ENCODE assay signal across 8 cellular contexts in the genomic region with DNA sequence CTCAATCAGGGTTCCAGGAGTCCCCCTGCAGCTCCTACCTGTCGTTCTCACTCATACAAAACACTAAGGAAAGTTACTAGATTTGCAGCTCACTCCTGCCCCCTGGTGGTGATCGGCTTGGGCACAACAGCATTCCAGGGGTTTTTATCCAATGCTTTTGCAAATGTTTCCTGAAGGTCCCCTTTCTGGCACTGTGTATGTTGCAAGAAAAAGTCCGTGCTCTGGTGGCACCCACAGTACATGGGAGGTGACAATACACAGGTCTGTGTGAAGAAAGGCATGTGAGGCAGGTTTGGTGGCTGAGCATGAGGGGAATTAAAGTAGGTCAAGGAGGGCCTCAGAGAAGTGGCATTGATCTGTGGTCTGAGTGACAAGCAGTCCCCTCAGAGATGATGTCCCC. TPM values are rescaled to one million over a fixed set of nuclear protein-coding genes. Genes with fewer than 3 reads are reported as not detected.
DNase-seq lines count a peak whose midpoint lies in the region; ATAC-seq and TF ChIP-seq lines count a peak whose summit lies in the region.

No MANE protein-coding gene starts in this region.

- CTCF ChIA-PET in GM10248 (lab: Yijun Ruan, JAX), result interaction anchor here (0.7 to 12.2 kb wide), 51 partner anchors 10 to 485 kb away, joined by 3 to 484 read pairs (median 5); partner anchors contain the start of genes CDC37, DNMT1, ICAM1 and ICAM4
- CTCF ChIA-PET in T-cell (lab: Charles Lee), result interaction anchor here (0.6 to 3.6 kb wide), 16 partner anchors 8 to 458 kb away, joined by 3 to 75 read pairs (median 4); partner anchors contain the start of genes ICAM1 (in 2 of the 2) and TYK2 (in 1 of the 2)

- intact Hi-C loops in left cardiac atrium (cut with DNase I), result loop anchor here (1.0 to 5.0 kb wide), 3 partner anchors 120 to 457 kb away; no protein-coding TSS in a partner anchor

- no peaks in the 10 kb centered on the region for H3K27me3 Mint-ChIP-seq in T-cell

- H3K9me3 ChIP-seq in adipocyte (ENCODE audit: control insufficient read depth, low read length), result no peaks in the 10 kb centered on the region

- POLR2A ChIA-PET in GM10248 (lab: Yijun Ruan, JAX) (interaction anchor here (0.6 to 3.0 kb wide), 3 partner anchors 16 to 130 kb away, joined by 5 to 22 read pairs (median 6); partner anchors contain the start of gene ICAM1), T-cell (lab: Charles Lee) (no interaction called here)

- no peaks in the 10 kb centered on the region for H3K4me1 ChIP-seq in adipocyte (ENCODE audit: control insufficient read depth, insufficient read depth, low read length)

- H3K27me3 ChIP-seq in adipocyte (replicated peaks; ENCODE audit: control insufficient read depth, insufficient read depth, low read length), result no peaks in the 10 kb centered on the region

- TF ChIP-seq CTCF in GM10248 (IDR thresholded peaks at IDR 0.05; ENCODE audit: control extremely low read depth, extremely low read depth, low read depth, missing control alignments) (peak; percentile 88), retinal pigment epithelial cell (conservative IDR thresholded peaks at IDR 0.05; ENCODE audit: low read depth, low read length) (peak; percentile 98)

- DNase-seq in GM10248 (ENCODE audit: extremely low spot score) (peak; percentile 66), NCI-H1417 treated with DMSO at 0.1 percent for 48 hours (lab: John Stamatoyannopoulos, UW) (peak; percentile 9), T-cell (peak; percentile 37 to 87 (median 76)), adipocyte (ENCODE audit: low read depth) (peak; percentile 91), left cardiac atrium (peak; percentile 88), retinal pigment epithelial cell (ENCODE audit: low read depth) (no peak)

- peak; percentile 54 to 61 (median 59) for ATAC-seq in T-cell (replicated peaks in 1 of 4)
- ATAC-seq in left cardiac atrium, result peak; percentile 63 to 81
- no peak for ATAC-seq in GM18868 (IDR thresholded peaks at IDR 0.05; ENCODE audit: unreplicated experiment)
- no peak for ATAC-seq in HG02678 (IDR thresholded peaks at IDR 0.05; ENCODE audit: unreplicated experiment)

- H3K9ac ChIP-seq in adipocyte (ENCODE audit: low read length), result no peak overlapping the region

- H3K4me1 Mint-ChIP-seq in T-cell, result peaks cover 0 to 5% (median 0%) of the 10 kb centered on the region in 3 donors

- no peak overlapping the region for H3K4me3 Mint-ChIP-seq in T-cell

- H3K4me3 ChIP-seq in adipocyte (ENCODE audit: low read length) (no peak overlapping the region), retinal pigment epithelial cell (ENCODE audit: low read length) (no peak overlapping the region)

- peak overlapping the region; percentile 49 to 55 for H3K27ac Mint-ChIP-seq in T-cell

- H3K9me3 Mint-ChIP-seq in T-cell, result no peaks in the 10 kb centered on the region

- H3K36me3 ChIP-seq in adipocyte (ENCODE audit: control insufficient read depth, insufficient read depth, low read length, severe bottlenecking), result peaks cover 30% of the 10 kb centered on the region

- peaks cover 9% of the 10 kb centered on the region for H3K36me3 Mint-ChIP-seq in T-cell

RNA-seq across cellular contexts. Expression of gene TYK2, which starts 8.6 kb away (rescaled TPM):
- 100 to 1,000 TPM; 277 to 346 (median 323) TPM for total RNA-seq in T-cell
- 10 to 100 TPM; 57.3 to 59.3 TPM for total RNA-seq in left cardiac atrium

RNA-seq across cellular contexts. Expression of gene CDC37, which starts 14.4 kb away (rescaled TPM):
- total RNA-seq in T-cell (100 to 1,000 TPM; 163 to 205 (median 190) TPM), left cardiac atrium (100 to 1,000 TPM; 130 to 156 TPM)

RNA-seq across cellular contexts. Expression of gene PDE4A, which starts 31.4 kb away (rescaled TPM):
- total RNA-seq in T-cell, result 10 to 100 TPM in 1 of 5 donors, 1 to 10 TPM in 4; 2.2 to 13.3 (median 6.2) TPM
- total RNA-seq in left cardiac atrium, result 10 to 100 TPM; 13.5 to 13.7 TPM

RNA-seq across cellular contexts. Expression of gene ICAM3, which starts 49.5 kb away (rescaled TPM):
- 100 to 1,000 TPM; 167 to 233 (median 183) TPM for total RNA-seq in T-cell
- total RNA-seq in left cardiac atrium, result 10 to 100 TPM; 23.4 to 25.3 TPM

RNA-seq across cellular contexts. Expression of gene RAVER1, which starts 55.6 kb away (rescaled TPM):
- 10 to 100 TPM; 31.5 to 68.2 (median 61.2) TPM for total RNA-seq in T-cell
- 10 to 100 TPM; 14.0 to 19.3 TPM for total RNA-seq in left cardiac atrium

Comparison
In these comparisons a context has a peak if more than half of its experiments do, and no peak if none do; other contexts are left out.
1. ATAC-seq: peak in T-cell (4 of 4) and left cardiac atrium (2 of 2); none in GM18868 (single experiment) and HG02678 (single experiment).
2. RNA of gene TYK2, which starts 8.6 kb away (total RNA-seq): 277 to 346 TPM in T-cell; 57.3 to 59.3 TPM in left cardiac atrium; every median in the first group is over 4 times any median in the second.